1 cellular context compared by ENCODE assay signal in genomic region chr10:23419201-23419600, GRCh38.
TF ChIP-seq lines count a peak whose summit lies in the region.

No MANE protein-coding gene starts in this region.

TF ChIP-seq in H1, 55 proteins besides CTCF, POLR2A, EP300 and RAD21:
- TF ChIP-seq GABPA (IDR thresholded peaks at IDR 0.05; ENCODE audit: borderline replicate concordance, insufficient read depth, low read length) (no peak), CHD2 (IDR thresholded peaks at IDR 0.05; ENCODE audit: low read length) (no peak), CBX8 (IDR thresholded peaks at IDR 0.05; ENCODE audit: borderline replicate concordance, low read depth, low read length) (no peak), CTBP2 (IDR thresholded peaks at IDR 0.05; ENCODE audit: borderline replicate concordance, insufficient read depth, insufficient read length, low read length) (no peak), ASH2L (IDR thresholded peaks at IDR 0.05; ENCODE audit: low read length) (no peak), RNF2 (IDR thresholded peaks at IDR 0.05; ENCODE audit: borderline replicate concordance, low read depth, low read length, missing control alignments, poor library complexity, severe bottlenecking) (no peak), RFX5 (IDR thresholded peaks at IDR 0.05; ENCODE audit: borderline replicate concordance, low read depth, low read length) (no peak), HDAC2 (IDR thresholded peaks at IDR 0.05; ENCODE audit: borderline replicate concordance in 1 of 2, low read depth in 2 of 2, low read length in 2 of 2) (no peak), CHD1 (IDR thresholded peaks at IDR 0.05; ENCODE audit: low read depth, low read length) (no peak), JUND (IDR thresholded peaks at IDR 0.05; ENCODE audit: low read length) (no peak), CBX5 (IDR thresholded peaks at IDR 0.05; ENCODE audit: low read depth, low read length) (no peak), SIN3A (conservative IDR thresholded peaks at IDR 0.05 in 1 of 2, IDR thresholded peaks at IDR 0.05 in 1 of 2; ENCODE audit: low read depth in 1 of 2, low read length in 2 of 2) (no peak)
